In genomic region chr17:42843358-42843934, GRCh38 we compare ENCODE assay signal across 1 cellular context.
TF ChIP-seq lines count a peak whose summit lies in the region.

No MANE protein-coding gene starts in this region.

TF ChIP-seq in HepG2, 621 proteins besides CTCF, POLR2A, EP300 and RAD21 (continued from another document):
- TF ChIP-seq RERE (CRISPR knock-in tag; IDR thresholded peaks at IDR 0.05; ENCODE audit: low read depth): no peak
- no peak for TF ChIP-seq ZNF879 (CRISPR knock-in tag; IDR thresholded peaks at IDR 0.05)
- TF ChIP-seq GLI4 (CRISPR knock-in tag; IDR thresholded peaks at IDR 0.05; ENCODE audit: borderline replicate concordance): no peak
- TF ChIP-seq ZNF777 (CRISPR knock-in tag; IDR thresholded peaks at IDR 0.05): no peak
- TF ChIP-seq ZNF335 (CRISPR knock-in tag; IDR thresholded peaks at IDR 0.05): 0 out of 2 replicates have a peak, but pooled peaks have one; percentile 36
- TF ChIP-seq HMG20A (CRISPR knock-in tag; IDR thresholded peaks at IDR 0.05; ENCODE audit: borderline replicate concordance): no peak
- no peak for TF ChIP-seq HES4 (CRISPR knock-in tag; IDR thresholded peaks at IDR 0.05; ENCODE audit: borderline replicate concordance)
- TF ChIP-seq MEIS1 (CRISPR knock-in tag; IDR thresholded peaks at IDR 0.05; ENCODE audit: borderline replicate concordance): no peak
- no peak for TF ChIP-seq ZFP37 (CRISPR knock-in tag; IDR thresholded peaks at IDR 0.05; ENCODE audit: borderline replicate concordance)
- TF ChIP-seq ZNF605 (CRISPR knock-in tag; IDR thresholded peaks at IDR 0.05): no peak
- no peak for TF ChIP-seq ZNF280B (CRISPR knock-in tag; IDR thresholded peaks at IDR 0.05; ENCODE audit: borderline replicate concordance)
- no peak for TF ChIP-seq HMGXB4 (CRISPR knock-in tag; IDR thresholded peaks at IDR 0.05; ENCODE audit: borderline replicate concordance in 1 of 2, low read depth in 1 of 2)
- 0 out of 2 replicates have a peak, but pooled peaks have one; percentile 40 for TF ChIP-seq ZSCAN20 (CRISPR knock-in tag; IDR thresholded peaks at IDR 0.05; ENCODE audit: borderline replicate concordance)
- TF ChIP-seq ZNF17 (CRISPR knock-in tag; IDR thresholded peaks at IDR 0.05): no peak
- TF ChIP-seq ZNF709 (CRISPR knock-in tag; IDR thresholded peaks at IDR 0.05): no peak
- TF ChIP-seq ESRRA (CRISPR knock-in tag; IDR thresholded peaks at IDR 0.05; ENCODE audit: low read depth): no peak
- TF ChIP-seq ZNF792 (CRISPR knock-in tag; IDR thresholded peaks at IDR 0.05): no peak
- 0 out of 3 replicates have a peak, but pooled peaks have one; percentile 40 for TF ChIP-seq MXI1 (IDR thresholded peaks at IDR 0.05; ENCODE audit: borderline replicate concordance, low read depth, low read length)
- TF ChIP-seq RFXANK (CRISPR knock-in tag; IDR thresholded peaks at IDR 0.05): 0 out of 2 replicates have a peak, but pooled peaks have one; percentile 66
- TF ChIP-seq ZBTB38 (CRISPR knock-in tag; IDR thresholded peaks at IDR 0.05): no peak
- no peak for TF ChIP-seq ZNF264 (CRISPR knock-in tag; IDR thresholded peaks at IDR 0.05)
- no peak for TF ChIP-seq RFX3 (CRISPR knock-in tag; IDR thresholded peaks at IDR 0.05)
- TF ChIP-seq ZNF263 (CRISPR knock-in tag; IDR thresholded peaks at IDR 0.05): no peak
- TF ChIP-seq MYPOP (CRISPR knock-in tag; IDR thresholded peaks at IDR 0.05): no peak
- TF ChIP-seq DR1 (CRISPR knock-in tag; IDR thresholded peaks at IDR 0.05): no peak
- no peak for TF ChIP-seq PATZ1 (CRISPR knock-in tag; IDR thresholded peaks at IDR 0.05)
- no peak for TF ChIP-seq SNAPC5 (CRISPR knock-in tag; IDR thresholded peaks at IDR 0.05; ENCODE audit: borderline replicate concordance)
- 0 out of 2 replicates have a peak, but pooled peaks have one; percentile 20 for TF ChIP-seq ZNF331 (CRISPR knock-in tag; IDR thresholded peaks at IDR 0.05)
- TF ChIP-seq YEATS2 (CRISPR knock-in tag; IDR thresholded peaks at IDR 0.05; ENCODE audit: borderline replicate concordance): no peak
- no peak for TF ChIP-seq ZIK1 (CRISPR knock-in tag; IDR thresholded peaks at IDR 0.05; ENCODE audit: borderline replicate concordance, low read depth)
- TF ChIP-seq ZNF614 (CRISPR knock-in tag; IDR thresholded peaks at IDR 0.05; ENCODE audit: borderline replicate concordance): peak; percentile 56; the same call in 1 of the 2 replicates
- 0 out of 2 replicates have a peak, but pooled peaks have one; percentile 58 for TF ChIP-seq ATF2 (CRISPR knock-in tag; IDR thresholded peaks at IDR 0.05)
- no peak for TF ChIP-seq ZNF790 (CRISPR knock-in tag; IDR thresholded peaks at IDR 0.05; ENCODE audit: borderline replicate concordance)
- TF ChIP-seq USF2 (IDR thresholded peaks at IDR 0.05; ENCODE audit: low read depth, low read length): no peak
- no peak for TF ChIP-seq USF2 (CRISPR knock-in tag; IDR thresholded peaks at IDR 0.05; ENCODE audit: borderline replicate concordance)
- peak; percentile 62; the same call in 1 of the 2 replicates for TF ChIP-seq REPIN1 (CRISPR knock-in tag; IDR thresholded peaks at IDR 0.05; ENCODE audit: borderline replicate concordance, low read depth)
